In genomic region chr6:30954631-30955366, GRCh38 we compare ENCODE assay signal across 9 cellular contexts. TPM values are rescaled to one million over a fixed set of nuclear protein-coding genes. Genes with fewer than 3 reads are reported as not detected.
DNase-seq lines count a peak whose midpoint lies in the region; ATAC-seq and TF ChIP-seq lines count a peak whose summit lies in the region.
"Had no signal": no experiment of that assay in that cellular context is flagged by ENCODE, and none has a peak within 500 bp of the region (broad histone marks: within the 10 kb centered on the region; RNA-seq: fewer than 3 reads in every experiment).

No MANE protein-coding gene starts in this region.

- H3K36me3 Mint-ChIP-seq in naive B cell: peaks cover 0 to 15% of the 10 kb centered on the region in 2 donors

- H3K4me3 ChIP-seq in AG04449 (ENCODE audit: low read depth, low read length) (peak overlapping the region; percentile 40), KMS-11 (IDR thresholded peaks at IDR 0.05; ENCODE audit: insufficient read depth, low read depth, low read length) (no peak overlapping the region), duodenal mucosa (ENCODE audit: low read depth in 1 of 2, low read length in 2 of 2) (peak overlapping the region; percentile 65 to 66)

- peaks cover 0 to 2% (median 0%) of the 10 kb centered on the region in 7 donors for H3K9me3 Mint-ChIP-seq in naive B cell

- DNase-seq in AG04449 (ENCODE audit: low read depth, low spot score) (no peak), naive B cell (no peak), superior temporal gyrus (ENCODE audit: extremely low spot score) (no peak), amniotic stem cell (lab: John Stamatoyannopoulos, UW) (no peak), A172 (ENCODE audit: low spot score) (no peak), SHP77 treated with DMSO at 0.1 percent for 48 hours (lab: John Stamatoyannopoulos, UW) (no peak)
- DNase-seq: GF-D8 had no signal

- H3K9me3 ChIP-seq in duodenal mucosa (ENCODE audit: control insufficient read depth in 1 of 2, low read length in 2 of 2): no peaks in the 10 kb centered on the region

- peaks cover 3% of the 10 kb centered on the region for H3K4me1 ChIP-seq in KMS-11 (ENCODE audit: low read depth, poor library complexity, severe bottlenecking)
- peaks cover 15 to 16% of the 10 kb centered on the region in 2 donors for H3K4me1 ChIP-seq in duodenal mucosa (ENCODE audit: control insufficient read depth in 1 of 2, insufficient read depth in 2 of 2, low read length in 2 of 2)

- H3K27ac Mint-ChIP-seq in naive B cell: peak overlapping the region in 4 of 6 donors; percentile 57 to 88 (median 70)

- no peaks in the 10 kb centered on the region for H3K36me3 ChIP-seq in KMS-11 (ENCODE audit: insufficient read depth)
- H3K36me3 ChIP-seq in duodenal mucosa (ENCODE audit: control insufficient read depth in 1 of 2, insufficient read depth in 2 of 2, low read length in 2 of 2): no peaks in the 10 kb centered on the region

- H3K4me3 Mint-ChIP-seq in naive B cell: peak overlapping the region; percentile 77 to 91 (median 86)

- no peak for ATAC-seq in naive B cell (ENCODE audit: low read depth in 2 of 2)

- H3K27me3 Mint-ChIP-seq in naive B cell: peaks cover 6 to 54% (median 47%) of the 10 kb centered on the region in 3 donors

- peak overlapping the region; percentile 57; the same call in 1 of the 2 replicates for H2AFZ ChIP-seq in KMS-11 (ENCODE audit: low read depth)

- no peak for TF ChIP-seq CTCF in AG04449 (IDR thresholded peaks at IDR 0.05; ENCODE audit: insufficient read depth, low read length, missing control alignments)
- TF ChIP-seq CTCF in KMS-11 (conservative IDR thresholded peaks at IDR 0.05; ENCODE audit: low read depth, low read length): no peak

- H3K9ac ChIP-seq in KMS-11: peak overlapping the region; percentile 44; the same call in 1 of the 2 replicates
- peak overlapping the region; percentile 48 for H3K9ac ChIP-seq in duodenal mucosa (ENCODE audit: low read depth in 1 of 2, low read length in 2 of 2)

- CTCF ChIA-PET in AG04449 (lab: Yijun Ruan, JAX): interaction anchor here (0.9 to 1.7 kb wide), 4 partner anchors 12 to 114 kb away, joined by 3 to 11 read pairs (median 6); no protein-coding TSS in a partner anchor

- peaks cover 0 to 27% (median 17%) of the 10 kb centered on the region in 3 donors for H3K4me1 Mint-ChIP-seq in naive B cell

- H3K27ac ChIP-seq in KMS-11 (no peak overlapping the region), duodenal mucosa (ENCODE audit: low read depth, low read length) (no peak overlapping the region)

- no peaks in the 10 kb centered on the region; the same call in 1 of the 2 replicates for H3K27me3 ChIP-seq in KMS-11 (ENCODE audit: insufficient read depth, low read depth)
- peaks cover 6 to 38% of the 10 kb centered on the region in 2 donors for H3K27me3 ChIP-seq in duodenal mucosa (ENCODE audit: control insufficient read depth in 1 of 2, insufficient read depth in 2 of 2, low read length in 2 of 2)

- no peaks in the 10 kb centered on the region for H3K79me2 ChIP-seq in KMS-11 (ENCODE audit: insufficient read depth, low read depth)

- no peaks in the 10 kb centered on the region for H4K20me1 ChIP-seq in KMS-11 (ENCODE audit: insufficient read depth)

- H3K4me2 ChIP-seq in KMS-11: peak overlapping the region; percentile 54

- POLR2A ChIA-PET in AG04449 (lab: Yijun Ruan, JAX): no interaction called here

RNA-seq across cellular contexts. Expression of gene MUCL3, which starts 14.0 kb away (rescaled TPM):
- polyA plus RNA-seq in naive B cell (ENCODE audit: low read depth in 6 of 6): not detected
- total RNA-seq in A172 (2014; rRNA removed; shearing (Covaris generic)): 0.43 TPM in 1 of 2 replicates, not detected in the other

RNA-seq across cellular contexts. Expression of gene SFTA2, which starts 22.8 kb away (rescaled TPM):
- polyA plus RNA-seq in naive B cell (ENCODE audit: low read depth in 6 of 6): under 1 TPM in 1 of 6 donors, not detected in 5; 0.38 TPM
- not detected in 2 replicates for total RNA-seq in A172 (2014; rRNA removed; shearing (Covaris generic))

RNA-seq across cellular contexts. Expression of gene MUC21, which starts 28.7 kb away (rescaled TPM):
- not detected for polyA plus RNA-seq in naive B cell (ENCODE audit: low read depth in 6 of 6)
- not detected in 2 replicates for total RNA-seq in A172 (2014; rRNA removed; shearing (Covaris generic))

RNA-seq across cellular contexts. Expression of gene VARS2, which starts 40.8 kb away (rescaled TPM):
- 10 to 100 TPM in 5 of 6 donors, 1 to 10 TPM in 1; 1.2 to 28.4 (median 19.4) TPM for polyA plus RNA-seq in naive B cell (ENCODE audit: low read depth in 6 of 6)
- 25.2 and 28.2 TPM in 2 replicates for total RNA-seq in A172 (2014; rRNA removed; shearing (Covaris generic))

RNA-seq across cellular contexts. Expression of gene GTF2H4, which starts 46.8 kb away (rescaled TPM):
- polyA plus RNA-seq in naive B cell (ENCODE audit: low read depth in 6 of 6): 10 to 100 TPM in 3 of 6 donors, 1 to 10 TPM in 3; 7.6 to 11.5 (median 9.6) TPM
- 8.9 and 24.9 TPM in 2 replicates for total RNA-seq in A172 (2014; rRNA removed; shearing (Covaris generic))
